Comparison of ENCODE assay signal across 1 cellular context in the genomic region with DNA sequence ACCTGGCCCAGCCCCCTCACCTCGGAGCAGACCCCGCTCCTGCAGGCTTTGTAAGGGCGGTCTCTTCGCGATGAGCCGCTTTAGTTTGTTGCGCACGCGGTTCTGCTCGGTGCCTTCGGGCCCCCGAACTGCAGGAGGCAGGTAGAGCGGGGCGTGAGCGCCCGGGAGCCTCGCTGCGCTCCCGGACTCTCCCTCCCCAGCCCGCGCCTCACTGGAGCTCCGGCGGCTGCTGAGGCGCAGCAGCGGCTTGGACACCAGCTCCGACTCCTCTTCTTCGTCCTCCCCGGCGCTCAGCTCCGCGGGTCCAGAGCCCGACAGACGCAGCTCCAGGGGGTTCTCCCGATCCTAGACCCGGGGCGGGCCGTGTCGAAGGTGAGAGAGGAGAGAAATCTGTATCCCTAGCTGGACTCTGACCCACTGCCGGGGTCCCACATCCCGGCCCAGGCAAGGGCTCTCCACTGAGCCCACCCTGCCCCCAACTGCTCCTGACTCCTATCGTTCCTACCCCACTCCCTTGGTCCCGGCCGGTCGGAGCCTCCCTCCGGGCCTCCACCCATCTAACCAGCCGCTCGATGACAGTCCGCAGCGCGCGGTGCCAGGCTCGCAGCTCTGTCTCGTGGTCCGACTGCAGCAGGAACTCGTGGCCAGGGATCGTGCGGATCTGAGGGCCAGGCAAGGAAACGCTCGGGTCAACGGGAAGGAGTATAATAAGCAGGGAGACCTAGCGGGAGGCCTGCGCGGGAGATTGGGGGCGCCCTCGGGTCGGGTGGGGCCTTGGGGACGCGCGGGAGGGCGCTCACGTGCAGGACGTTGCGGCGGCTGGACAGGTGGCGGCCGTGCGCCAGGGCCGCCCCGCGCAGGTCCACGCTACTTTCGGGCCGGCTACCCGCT.
TF ChIP-seq lines count a peak whose summit lies in the region.

No MANE protein-coding gene starts in this region.

TF ChIP-seq in WTC11, 78 proteins besides CTCF, POLR2A, EP300 and RAD21 (continued from another document):
- TF ChIP-seq, protein P1, sequence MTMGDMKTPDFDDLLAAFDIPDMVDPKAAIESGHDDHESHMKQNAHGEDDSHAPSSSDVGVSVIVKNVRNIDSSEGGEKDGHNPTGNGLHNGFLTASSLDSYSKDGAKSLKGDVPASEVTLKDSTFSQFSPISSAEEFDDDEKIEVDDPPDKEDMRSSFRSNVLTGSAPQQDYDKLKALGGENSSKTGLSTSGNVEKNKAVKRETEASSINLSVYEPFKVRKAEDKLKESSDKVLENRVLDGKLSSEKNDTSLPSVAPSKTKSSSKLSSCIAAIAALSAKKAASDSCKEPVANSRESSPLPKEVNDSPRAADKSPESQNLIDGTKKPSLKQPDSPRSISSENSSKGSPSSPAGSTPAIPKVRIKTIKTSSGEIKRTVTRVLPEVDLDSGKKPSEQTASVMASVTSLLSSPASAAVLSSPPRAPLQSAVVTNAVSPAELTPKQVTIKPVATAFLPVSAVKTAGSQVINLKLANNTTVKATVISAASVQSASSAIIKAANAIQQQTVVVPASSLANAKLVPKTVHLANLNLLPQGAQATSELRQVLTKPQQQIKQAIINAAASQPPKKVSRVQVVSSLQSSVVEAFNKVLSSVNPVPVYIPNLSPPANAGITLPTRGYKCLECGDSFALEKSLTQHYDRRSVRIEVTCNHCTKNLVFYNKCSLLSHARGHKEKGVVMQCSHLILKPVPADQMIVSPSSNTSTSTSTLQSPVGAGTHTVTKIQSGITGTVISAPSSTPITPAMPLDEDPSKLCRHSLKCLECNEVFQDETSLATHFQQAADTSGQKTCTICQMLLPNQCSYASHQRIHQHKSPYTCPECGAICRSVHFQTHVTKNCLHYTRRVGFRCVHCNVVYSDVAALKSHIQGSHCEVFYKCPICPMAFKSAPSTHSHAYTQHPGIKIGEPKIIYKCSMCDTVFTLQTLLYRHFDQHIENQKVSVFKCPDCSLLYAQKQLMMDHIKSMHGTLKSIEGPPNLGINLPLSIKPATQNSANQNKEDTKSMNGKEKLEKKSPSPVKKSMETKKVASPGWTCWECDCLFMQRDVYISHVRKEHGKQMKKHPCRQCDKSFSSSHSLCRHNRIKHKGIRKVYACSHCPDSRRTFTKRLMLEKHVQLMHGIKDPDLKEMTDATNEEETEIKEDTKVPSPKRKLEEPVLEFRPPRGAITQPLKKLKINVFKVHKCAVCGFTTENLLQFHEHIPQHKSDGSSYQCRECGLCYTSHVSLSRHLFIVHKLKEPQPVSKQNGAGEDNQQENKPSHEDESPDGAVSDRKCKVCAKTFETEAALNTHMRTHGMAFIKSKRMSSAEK (CRISPR knock-in tag; IDR thresholded peaks at IDR 0.05; ENCODE audit: borderline replicate concordance) = no peak
- TF ChIP-seq ELF4 (CRISPR knock-in tag; IDR thresholded peaks at IDR 0.05; ENCODE audit: low read depth) (no peak), RELA (CRISPR knock-in tag; IDR thresholded peaks at IDR 0.05; ENCODE audit: borderline replicate concordance) (peak; percentile 74; the same call in 1 of the 2 replicates), IRF2 (CRISPR knock-in tag; IDR thresholded peaks at IDR 0.05; ENCODE audit: borderline replicate concordance, low read depth) (no peak), GRHL2 (CRISPR knock-in tag; IDR thresholded peaks at IDR 0.05; ENCODE audit: insufficient replicate concordance, severe bottlenecking) (no peak), GABPB1 (CRISPR knock-in tag; IDR thresholded peaks at IDR 0.05) (no peak), NR1H2 (CRISPR knock-in tag; IDR thresholded peaks at IDR 0.05) (no peak), CREM (CRISPR knock-in tag; IDR thresholded peaks at IDR 0.05) (0 out of 2 replicates have a peak, but pooled peaks have one; percentile 43), TEAD4 (CRISPR knock-in tag; IDR thresholded peaks at IDR 0.05) (no peak), FOXK1 (CRISPR knock-in tag; IDR thresholded peaks at IDR 0.05) (no peak), MXD4 (CRISPR knock-in tag; IDR thresholded peaks at IDR 0.05; ENCODE audit: borderline replicate concordance) (no peak), KAT7 (CRISPR knock-in tag; IDR thresholded peaks at IDR 0.05; ENCODE audit: borderline replicate concordance) (0 out of 2 replicates have a peak, but pooled peaks have one; percentile 28), TEAD1 (CRISPR knock-in tag; IDR thresholded peaks at IDR 0.05) (no peak; the same call in 1 of the 2 replicates), JUN (CRISPR knock-in tag; IDR thresholded peaks at IDR 0.05) (no peak), ZNF423 (CRISPR knock-in tag; IDR thresholded peaks at IDR 0.05) (peak; percentile 7; the same call in 1 of the 2 replicates), CBFB (CRISPR knock-in tag; IDR thresholded peaks at IDR 0.05; ENCODE audit: low read depth) (no peak; the same call in 1 of the 2 replicates)
- TF ChIP-seq, protein P2, sequence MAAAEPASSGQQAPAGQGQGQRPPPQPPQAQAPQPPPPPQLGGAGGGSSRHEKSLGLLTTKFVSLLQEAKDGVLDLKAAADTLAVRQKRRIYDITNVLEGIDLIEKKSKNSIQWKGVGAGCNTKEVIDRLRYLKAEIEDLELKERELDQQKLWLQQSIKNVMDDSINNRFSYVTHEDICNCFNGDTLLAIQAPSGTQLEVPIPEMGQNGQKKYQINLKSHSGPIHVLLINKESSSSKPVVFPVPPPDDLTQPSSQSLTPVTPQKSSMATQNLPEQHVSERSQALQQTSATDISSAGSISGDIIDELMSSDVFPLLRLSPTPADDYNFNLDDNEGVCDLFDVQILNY (CRISPR knock-in tag; IDR thresholded peaks at IDR 0.05) = 0 out of 2 replicates have a peak, but pooled peaks have one; percentile 59
- TF ChIP-seq, protein P3, sequence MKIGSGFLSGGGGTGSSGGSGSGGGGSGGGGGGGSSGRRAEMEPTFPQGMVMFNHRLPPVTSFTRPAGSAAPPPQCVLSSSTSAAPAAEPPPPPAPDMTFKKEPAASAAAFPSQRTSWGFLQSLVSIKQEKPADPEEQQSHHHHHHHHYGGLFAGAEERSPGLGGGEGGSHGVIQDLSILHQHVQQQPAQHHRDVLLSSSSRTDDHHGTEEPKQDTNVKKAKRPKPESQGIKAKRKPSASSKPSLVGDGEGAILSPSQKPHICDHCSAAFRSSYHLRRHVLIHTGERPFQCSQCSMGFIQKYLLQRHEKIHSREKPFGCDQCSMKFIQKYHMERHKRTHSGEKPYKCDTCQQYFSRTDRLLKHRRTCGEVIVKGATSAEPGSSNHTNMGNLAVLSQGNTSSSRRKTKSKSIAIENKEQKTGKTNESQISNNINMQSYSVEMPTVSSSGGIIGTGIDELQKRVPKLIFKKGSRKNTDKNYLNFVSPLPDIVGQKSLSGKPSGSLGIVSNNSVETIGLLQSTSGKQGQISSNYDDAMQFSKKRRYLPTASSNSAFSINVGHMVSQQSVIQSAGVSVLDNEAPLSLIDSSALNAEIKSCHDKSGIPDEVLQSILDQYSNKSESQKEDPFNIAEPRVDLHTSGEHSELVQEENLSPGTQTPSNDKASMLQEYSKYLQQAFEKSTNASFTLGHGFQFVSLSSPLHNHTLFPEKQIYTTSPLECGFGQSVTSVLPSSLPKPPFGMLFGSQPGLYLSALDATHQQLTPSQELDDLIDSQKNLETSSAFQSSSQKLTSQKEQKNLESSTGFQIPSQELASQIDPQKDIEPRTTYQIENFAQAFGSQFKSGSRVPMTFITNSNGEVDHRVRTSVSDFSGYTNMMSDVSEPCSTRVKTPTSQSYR (CRISPR knock-in tag; IDR thresholded peaks at IDR 0.05) = no peak
- TF ChIP-seq, protein P4, sequence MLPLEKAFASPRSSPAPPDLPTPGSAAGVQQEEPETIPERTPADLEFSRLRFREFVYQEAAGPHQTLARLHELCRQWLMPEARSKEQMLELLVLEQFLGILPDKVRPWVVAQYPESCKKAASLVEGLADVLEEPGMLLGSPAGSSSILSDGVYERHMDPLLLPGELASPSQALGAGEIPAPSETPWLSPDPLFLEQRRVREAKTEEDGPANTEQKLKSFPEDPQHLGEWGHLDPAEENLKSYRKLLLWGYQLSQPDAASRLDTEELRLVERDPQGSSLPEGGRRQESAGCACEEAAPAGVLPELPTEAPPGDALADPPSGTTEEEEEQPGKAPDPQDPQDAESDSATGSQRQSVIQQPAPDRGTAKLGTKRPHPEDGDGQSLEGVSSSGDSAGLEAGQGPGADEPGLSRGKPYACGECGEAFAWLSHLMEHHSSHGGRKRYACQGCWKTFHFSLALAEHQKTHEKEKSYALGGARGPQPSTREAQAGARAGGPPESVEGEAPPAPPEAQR (CRISPR knock-in tag; IDR thresholded peaks at IDR 0.05) = no peak
- TF ChIP-seq, protein P5, sequence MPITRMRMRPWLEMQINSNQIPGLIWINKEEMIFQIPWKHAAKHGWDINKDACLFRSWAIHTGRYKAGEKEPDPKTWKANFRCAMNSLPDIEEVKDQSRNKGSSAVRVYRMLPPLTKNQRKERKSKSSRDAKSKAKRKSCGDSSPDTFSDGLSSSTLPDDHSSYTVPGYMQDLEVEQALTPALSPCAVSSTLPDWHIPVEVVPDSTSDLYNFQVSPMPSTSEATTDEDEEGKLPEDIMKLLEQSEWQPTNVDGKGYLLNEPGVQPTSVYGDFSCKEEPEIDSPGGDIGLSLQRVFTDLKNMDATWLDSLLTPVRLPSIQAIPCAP (CRISPR knock-in tag; IDR thresholded peaks at IDR 0.05) = no peak
- TF ChIP-seq, protein P6, sequence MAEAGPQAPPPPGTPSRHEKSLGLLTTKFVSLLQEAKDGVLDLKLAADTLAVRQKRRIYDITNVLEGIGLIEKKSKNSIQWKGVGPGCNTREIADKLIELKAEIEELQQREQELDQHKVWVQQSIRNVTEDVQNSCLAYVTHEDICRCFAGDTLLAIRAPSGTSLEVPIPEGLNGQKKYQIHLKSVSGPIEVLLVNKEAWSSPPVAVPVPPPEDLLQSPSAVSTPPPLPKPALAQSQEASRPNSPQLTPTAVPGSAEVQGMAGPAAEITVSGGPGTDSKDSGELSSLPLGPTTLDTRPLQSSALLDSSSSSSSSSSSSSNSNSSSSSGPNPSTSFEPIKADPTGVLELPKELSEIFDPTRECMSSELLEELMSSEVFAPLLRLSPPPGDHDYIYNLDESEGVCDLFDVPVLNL (CRISPR knock-in tag; IDR thresholded peaks at IDR 0.05; ENCODE audit: borderline replicate concordance, low read depth) = no peak
